3 cellular contexts compared by ENCODE assay signal in genomic region chr4:159884989-159885388, GRCh38.
A peak's percentile ranks its signal among the peaks of the same experiment; 100 is the strongest.
TF ChIP-seq lines count a peak whose summit lies in the region.

No MANE protein-coding gene starts in this region.

TF ChIP-seq in HepG2, 621 proteins besides CTCF, POLR2A, EP300 and RAD21 (continued from another document):
- TF ChIP-seq MAFK (conservative IDR thresholded peaks at IDR 0.05 in 1 of 2, IDR thresholded peaks at IDR 0.05 in 1 of 2; ENCODE audit: low read length in 2 of 2) (peak; percentile 51 to 84), MAFF (IDR thresholded peaks at IDR 0.05; ENCODE audit: low read depth, low read length) (peak; percentile 58)

TF ChIP-seq in A549, 52 proteins besides CTCF, POLR2A, EP300 and RAD21 (continued from another document):
- TF ChIP-seq MAX (IDR thresholded peaks at IDR 0.05) (no peak), KDM1A (IDR thresholded peaks at IDR 0.05; ENCODE audit: low read depth) (no peak)

TF ChIP-seq in IMR-90, 13 proteins besides CTCF, POLR2A, EP300 and RAD21 (continued from another document):
- no peak for TF ChIP-seq RCOR1 (IDR thresholded peaks at IDR 0.05; ENCODE audit: insufficient replicate concordance, low read length)
- TF ChIP-seq MAZ (IDR thresholded peaks at IDR 0.05; ENCODE audit: borderline replicate concordance, low read depth, low read length) = no peak
- no peak for TF ChIP-seq RFX5 (IDR thresholded peaks at IDR 0.05; ENCODE audit: low read depth, low read length)
- peak; percentile 69 for TF ChIP-seq MAFK (IDR thresholded peaks at IDR 0.05; ENCODE audit: low read depth, low read length)
- TF ChIP-seq FOS (IDR thresholded peaks at IDR 0.05; ENCODE audit: low read depth, low read length) = no peak
TF ChIP-seq in IMR-90: peak in this region for 1.
